ENCODE assay signal across 13 cellular contexts in the genomic region with DNA sequence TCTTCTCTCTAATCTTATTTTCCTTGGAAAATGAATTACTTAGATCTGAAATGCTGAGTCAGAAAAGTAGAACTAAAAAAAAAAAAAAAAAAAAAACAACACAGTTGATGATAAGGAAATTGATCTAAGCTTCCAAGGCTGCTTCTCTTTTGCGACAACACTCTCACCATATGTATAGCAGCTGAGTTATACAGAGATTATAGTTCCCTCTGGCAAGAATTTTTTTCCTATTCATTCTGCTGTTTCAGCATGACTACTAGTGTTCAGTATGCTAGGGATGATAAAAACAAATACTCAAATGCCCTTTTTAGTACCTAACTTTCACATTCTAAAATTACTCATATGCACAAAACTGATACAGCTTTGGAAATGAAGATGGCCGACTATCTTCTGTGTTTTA.
DNase-seq lines count a peak whose midpoint lies in the region; ATAC-seq and TF ChIP-seq lines count a peak whose summit lies in the region.
"Had no signal": no experiment of that assay in that cellular context is flagged by ENCODE, and none has a peak within 500 bp of the region (broad histone marks: within the 10 kb centered on the region; RNA-seq: fewer than 3 reads in every experiment).

No MANE protein-coding gene starts in this region.

- no peak overlapping the region for H3K4me3 Mint-ChIP-seq in activated naive CD4-positive, alpha-beta T cell treated with anti-CD3 and anti-CD28 coated beads, Interleukin-2, amount 10 ng/mL, durations not matched to agents 7 days and 5 days
- H3K4me3 Mint-ChIP-seq in chondrocyte (ENCODE audit: unreplicated experiment) = peak overlapping the region; percentile 40

- H3K9me3 ChIP-seq in thoracic aorta (no peaks in the 10 kb centered on the region), Peyer's patch (no peaks in the 10 kb centered on the region)

- TF ChIP-seq CTCF in chondrocyte (IDR thresholded peaks at IDR 0.05) = no peak
- TF ChIP-seq CTCF in thoracic aorta (IDR thresholded peaks at IDR 0.05) = no peak
- no peak for TF ChIP-seq CTCF in Peyer's patch (IDR thresholded peaks at IDR 0.05)

- peaks cover 84% of the 10 kb centered on the region for H3K4me1 Mint-ChIP-seq in activated naive CD4-positive, alpha-beta T cell treated with anti-CD3 and anti-CD28 coated beads, Interleukin-2, amount 10 ng/mL, durations not matched to agents 7 days and 5 days
- H3K4me1 Mint-ChIP-seq in chondrocyte (ENCODE audit: low read depth) = peaks cover 58% of the 10 kb centered on the region

- no peaks in the 10 kb centered on the region for H3K27me3 Mint-ChIP-seq in activated naive CD4-positive, alpha-beta T cell treated with anti-CD3 and anti-CD28 coated beads, Interleukin-2, amount 10 ng/mL, durations not matched to agents 7 days and 5 days
- H3K27me3 Mint-ChIP-seq in chondrocyte (ENCODE audit: low read depth) = no peaks in the 10 kb centered on the region

- DNase-seq in activated naive CD4-positive, alpha-beta T cell treated with anti-CD3 and anti-CD28 coated beads, Interleukin-2, amount 10 ng/mL, durations not matched to agents 7 days and 5 days = no peak
- no peak for DNase-seq in activated naive CD4-positive, alpha-beta T cell (lab: John Stamatoyannopoulos, UW)
- DNase-seq in chondrocyte (ENCODE audit: low spot score) (no peak), thoracic aorta (ENCODE audit: low spot score) (no peak), Peyer's patch (no peak), NK-92 (lab: John Stamatoyannopoulos, UW; ENCODE audit: unreplicated experiment) (no peak)
- DNase-seq: dermis blood vessel endothelial cell; NCI-H774; stimulated activated CD4-positive, alpha-beta T cell treated with anti-CD3 and anti-CD28 coated beads, Interleukin-2, amount 100 ng/mL, for 48 hours had no signal

- H3K27me3 ChIP-seq in thoracic aorta (replicated peaks; ENCODE audit: insufficient read depth) (no peaks in the 10 kb centered on the region), Peyer's patch (no peaks in the 10 kb centered on the region)

- H3K4me3 ChIP-seq in thoracic aorta (no peak overlapping the region), Peyer's patch (no peak overlapping the region)
- H3K4me3 ChIP-seq: lung had no signal

- H3K9me3 Mint-ChIP-seq in activated naive CD4-positive, alpha-beta T cell treated with anti-CD3 and anti-CD28 coated beads, Interleukin-2, amount 10 ng/mL, durations not matched to agents 7 days and 5 days = no peaks in the 10 kb centered on the region
- no peaks in the 10 kb centered on the region for H3K9me3 Mint-ChIP-seq in chondrocyte (ENCODE audit: low read depth)

- ATAC-seq in HG02973 (IDR thresholded peaks at IDR 0.05; ENCODE audit: unreplicated experiment) = peak; percentile 40
- peak; percentile 25 for ATAC-seq in thoracic aorta (ENCODE audit: insufficient number of reproducible peaks, low FRiP score, low read depth)
- no peak for ATAC-seq in GM21423 (IDR thresholded peaks at IDR 0.05; ENCODE audit: unreplicated experiment)

- peak overlapping the region; percentile 67 for H3K27ac Mint-ChIP-seq in activated naive CD4-positive, alpha-beta T cell treated with anti-CD3 and anti-CD28 coated beads, Interleukin-2, amount 10 ng/mL, durations not matched to agents 7 days and 5 days
- H3K27ac Mint-ChIP-seq in chondrocyte (ENCODE audit: unreplicated experiment) = peak overlapping the region; percentile 94

- H3K36me3 Mint-ChIP-seq in activated naive CD4-positive, alpha-beta T cell treated with anti-CD3 and anti-CD28 coated beads, Interleukin-2, amount 10 ng/mL, durations not matched to agents 7 days and 5 days = peaks cover 88% of the 10 kb centered on the region
- no peaks in the 10 kb centered on the region for H3K36me3 Mint-ChIP-seq in chondrocyte (ENCODE audit: low read depth)

- H3K4me1 ChIP-seq in thoracic aorta (ENCODE audit: control insufficient read depth in 1 of 2, low read depth in 2 of 2) = peaks cover 18 to 27% of the 10 kb centered on the region in 2 donors
- peaks cover 0 to 20% (median 0%) of the 10 kb centered on the region in 4 donors for H3K4me1 ChIP-seq in Peyer's patch

- H3K27ac ChIP-seq in thoracic aorta (no peak overlapping the region), Peyer's patch (no peak overlapping the region)
- H3K27ac ChIP-seq: C4-2B had no signal

- TF ChIP-seq POLR2A in Peyer's patch (IDR thresholded peaks at IDR 0.05) = no peak

- no peaks in the 10 kb centered on the region for H3K36me3 ChIP-seq in thoracic aorta
- peaks cover 0 to 13% (median 0%) of the 10 kb centered on the region in 3 donors for H3K36me3 ChIP-seq in Peyer's patch

- CTCF ChIA-PET in activated naive CD4-positive, alpha-beta T cell treated with anti-CD3 and anti-CD28 coated beads, Interleukin-2, amount 10 ng/mL, durations not matched to agents 7 days and 5 days (lab: Charles Lee) = interaction anchor here (0.8 to 1.3 kb wide), 13 partner anchors 20 to 756 kb away, joined by 3 to 6 read pairs (median 3); a partner anchor contains a TSS
